In genomic region chr5:134267366-134268018, GRCh38 we compare ENCODE assay signal across 17 cellular contexts. TPM values are rescaled to one million over a fixed set of nuclear protein-coding genes. Genes with fewer than 3 reads are reported as not detected.
DNase-seq lines count a peak whose midpoint lies in the region; ATAC-seq and TF ChIP-seq lines count a peak whose summit lies in the region.
"Had no signal": no experiment of that assay in that cellular context is flagged by ENCODE, and none has a peak within 500 bp of the region (broad histone marks: within the 10 kb centered on the region; RNA-seq: fewer than 3 reads in every experiment).

No MANE protein-coding gene starts in this region.

- peak overlapping the region; percentile 10 for H2AFZ ChIP-seq in osteoblast (ENCODE audit: low read length)

- no peak overlapping the region for H3K27ac ChIP-seq in osteoblast (ENCODE audit: low read depth, low read length)
- H3K27ac ChIP-seq: suprapubic skin had no signal

- no peak overlapping the region for H3K4me3 Mint-ChIP-seq in activated naive CD8-positive, alpha-beta T cell treated with anti-CD3 and anti-CD28 coated beads for 36 hours
- no peak overlapping the region for H3K4me3 Mint-ChIP-seq in stimulated activated effector memory CD8-positive, alpha-beta T cell treated with anti-CD3 and anti-CD28 coated beads, Interleukin-12 subunit alpha, Interleukin-12 subunit beta, amount 100 ng/mL, for 72 hours
- H3K4me3 Mint-ChIP-seq: activated B cell treated with CpG ODN at 0.5 μM for 24 hours; activated naive CD8-positive, alpha-beta T cell; CD4-positive, CD25-positive, alpha-beta regulatory T cell had no signal

- no peak for ATAC-seq in stimulated activated effector memory CD8-positive, alpha-beta T cell treated with anti-CD3 and anti-CD28 coated beads, Interleukin-12 subunit alpha, Interleukin-12 subunit beta, amount 100 ng/mL, for 72 hours
- ATAC-seq: left cardiac atrium had no signal

- H3K27me3 Mint-ChIP-seq in activated naive CD8-positive, alpha-beta T cell treated with anti-CD3 and anti-CD28 coated beads for 36 hours: peaks cover 4% of the 10 kb centered on the region
- H3K27me3 Mint-ChIP-seq: activated naive CD8-positive, alpha-beta T cell had no signal

- H3K4me1 Mint-ChIP-seq in activated naive CD8-positive, alpha-beta T cell treated with anti-CD3 and anti-CD28 coated beads for 36 hours: no peaks in the 10 kb centered on the region
- H3K4me1 Mint-ChIP-seq in stimulated activated effector memory CD8-positive, alpha-beta T cell treated with anti-CD3 and anti-CD28 coated beads, Interleukin-12 subunit alpha, Interleukin-12 subunit beta, amount 100 ng/mL, for 72 hours: no peaks in the 10 kb centered on the region
- H3K4me1 Mint-ChIP-seq: activated B cell treated with CpG ODN at 0.5 μM for 24 hours had no signal

- DNase-seq in DMS53 (lab: John Stamatoyannopoulos, UW): peak; percentile 63
- DNase-seq in LoVo (ENCODE audit: low spot score): peak; percentile 28
- DNase-seq in astrocyte of the spinal cord (ENCODE audit: low read depth, low spot score): peak; percentile 47
- DNase-seq in osteoblast (ENCODE audit: insufficient read length, low spot score, missing footprints): peak; percentile 73
- DNase-seq in DMS153 treated with DMSO at 0.1 percent for 48 hours (lab: John Stamatoyannopoulos, UW; ENCODE audit: unreplicated experiment): no peak
- DNase-seq in activated naive CD8-positive, alpha-beta T cell treated with anti-CD3 and anti-CD28 coated beads for 36 hours: no peak
- DNase-seq in stimulated activated effector memory CD8-positive, alpha-beta T cell treated with anti-CD3 and anti-CD28 coated beads, Interleukin-12 subunit alpha, Interleukin-12 subunit beta, amount 100 ng/mL, for 72 hours (ENCODE audit: low spot score in 2 of 2): no peak
- no peak for DNase-seq in medulla oblongata (ENCODE audit: extremely low spot score)
- DNase-seq: activated B cell treated with CpG ODN at 0.5 μM for 24 hours; CD4-positive, CD25-positive, alpha-beta regulatory T cell; erythroblast; GDM1; left cardiac atrium; posterior cingulate gyrus; stimulated activated CD4-positive, alpha-beta T cell treated with anti-CD3 and anti-CD28 coated beads, Interleukin-15, amount 100 ng/mL, for 24 hours had no signal

- no peaks in the 10 kb centered on the region for H3K36me3 Mint-ChIP-seq in activated naive CD8-positive, alpha-beta T cell treated with anti-CD3 and anti-CD28 coated beads for 36 hours
- no peaks in the 10 kb centered on the region for H3K36me3 Mint-ChIP-seq in stimulated activated effector memory CD8-positive, alpha-beta T cell treated with anti-CD3 and anti-CD28 coated beads, Interleukin-12 subunit alpha, Interleukin-12 subunit beta, amount 100 ng/mL, for 72 hours
- H3K36me3 Mint-ChIP-seq: CD4-positive, CD25-positive, alpha-beta regulatory T cell had no signal

- H3K27ac Mint-ChIP-seq in activated naive CD8-positive, alpha-beta T cell treated with anti-CD3 and anti-CD28 coated beads for 36 hours: no peak overlapping the region
- no peak overlapping the region for H3K27ac Mint-ChIP-seq in stimulated activated effector memory CD8-positive, alpha-beta T cell treated with anti-CD3 and anti-CD28 coated beads, Interleukin-12 subunit alpha, Interleukin-12 subunit beta, amount 100 ng/mL, for 72 hours
- H3K27ac Mint-ChIP-seq: activated B cell treated with CpG ODN at 0.5 μM for 24 hours; activated naive CD8-positive, alpha-beta T cell; CD4-positive, CD25-positive, alpha-beta regulatory T cell had no signal

- H3K36me3 ChIP-seq in osteoblast (ENCODE audit: insufficient read depth, low read length): no peaks in the 10 kb centered on the region
- H3K36me3 ChIP-seq: suprapubic skin had no signal

- no peaks in the 10 kb centered on the region for H3K9me3 ChIP-seq in osteoblast (ENCODE audit: low read depth, low read length)
- H3K9me3 ChIP-seq: suprapubic skin had no signal

- H3K27me3 ChIP-seq in osteoblast (ENCODE audit: insufficient read depth, low read length): no peaks in the 10 kb centered on the region
- H3K27me3 ChIP-seq: suprapubic skin had no signal

- no peaks in the 10 kb centered on the region for H4K20me1 ChIP-seq in osteoblast (ENCODE audit: insufficient read depth, low read length)

- in situ Hi-C loops in astrocyte of the spinal cord (cut with HindIII; ENCODE audit: low sequenced_read_pairs): no loop called here

- H3K4me2 ChIP-seq in osteoblast (ENCODE audit: insufficient read depth, low read length): no peak overlapping the region

- H3K79me2 ChIP-seq in osteoblast (ENCODE audit: insufficient read depth, low read length): no peaks in the 10 kb centered on the region

- no peak overlapping the region for H3K4me3 ChIP-seq in astrocyte of the spinal cord (ENCODE audit: low read depth, low read length)
- no peak overlapping the region for H3K4me3 ChIP-seq in osteoblast (ENCODE audit: insufficient read depth, low read length)
- H3K4me3 ChIP-seq: suprapubic skin had no signal

- peaks cover 8% of the 10 kb centered on the region for H3K9me3 Mint-ChIP-seq in activated naive CD8-positive, alpha-beta T cell treated with anti-CD3 and anti-CD28 coated beads for 36 hours
- H3K9me3 Mint-ChIP-seq in stimulated activated effector memory CD8-positive, alpha-beta T cell treated with anti-CD3 and anti-CD28 coated beads, Interleukin-12 subunit alpha, Interleukin-12 subunit beta, amount 100 ng/mL, for 72 hours: peaks cover 8% of the 10 kb centered on the region

- no peaks in the 10 kb centered on the region for H3K4me1 ChIP-seq in osteoblast (ENCODE audit: insufficient read depth, low read length)
- H3K4me1 ChIP-seq: suprapubic skin had no signal

- TF ChIP-seq CTCF in astrocyte of the spinal cord (IDR thresholded peaks at IDR 0.05; ENCODE audit: low read depth, low read length) (no peak), osteoblast (IDR thresholded peaks at IDR 0.05; ENCODE audit: extremely low read depth, low read depth, low read length) (no peak)

RNA-seq across cellular contexts. Expression of gene PPP2CA, which starts 41.6 kb away (rescaled TPM):
- total RNA-seq in osteoblast: 44.2 and 55.4 TPM in 2 replicates
- total RNA-seq in activated naive CD8-positive, alpha-beta T cell treated with anti-CD3 and anti-CD28 coated beads for 36 hours: 100 to 1,000 TPM; 183 to 193 TPM

Comparison
In these comparisons a context has a peak if more than half of its experiments do, and no peak if none do; other contexts are left out.
1. DNase-seq: peak in DMS53 (single experiment), LoVo (single experiment), astrocyte of the spinal cord (single experiment) and osteoblast (single experiment); none in DMS153 treated with DMSO at 0.1 percent for 48 hours (single experiment), activated naive CD8-positive, alpha-beta T cell treated with anti-CD3 and anti-CD28 coated beads for 36 hours (single experiment), stimulated activated effector memory CD8-positive, alpha-beta T cell treated with anti-CD3 and anti-CD28 coated beads, Interleukin-12 subunit alpha, Interleukin-12 subunit beta, amount 100 ng/mL, for 72 hours (0 of 2) and medulla oblongata (single experiment).